ENCODE assay signal across 26 cellular contexts in the genomic region with DNA sequence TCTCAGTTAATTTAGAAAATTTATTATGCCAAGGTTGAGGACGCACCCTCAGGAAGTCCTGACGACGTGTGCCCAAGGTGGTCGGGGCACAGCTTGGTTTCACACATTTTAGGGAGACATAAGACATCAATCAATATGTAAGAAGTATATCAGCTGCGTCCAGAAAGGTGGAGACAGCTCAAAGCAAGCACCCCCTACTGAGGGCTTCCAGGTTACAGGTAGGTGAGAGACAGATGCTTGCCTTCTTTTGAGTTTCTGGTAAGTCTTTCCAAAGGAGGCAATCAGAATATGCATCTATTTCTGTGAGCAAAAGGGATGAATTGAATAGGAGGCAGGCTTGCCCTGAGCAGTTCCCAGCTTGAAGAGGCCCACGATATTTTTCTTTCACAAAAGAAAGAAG.
"Had no signal": no experiment of that assay in that cellular context is flagged by ENCODE, and none has a peak within 500 bp of the region (broad histone marks: within the 10 kb centered on the region; RNA-seq: fewer than 3 reads in every experiment).

No MANE protein-coding gene starts in this region.

- H3K4me1 ChIP-seq: esophagus squamous epithelium, gastrocnemius medialis, heart right ventricle, left lung, lower lobe of right lung had no signal

- H3K27ac ChIP-seq: coronary artery, dorsolateral prefrontal cortex, epithelial cell of prostate, esophagus squamous epithelium, gastrocnemius medialis, heart right ventricle, left lung, lower lobe of right lung had no signal

- ATAC-seq: esophagus mucosa, gastrocnemius medialis, heart right ventricle, left cardiac atrium, left lung, left ventricle myocardium superior, lower lobe of right lung had no signal

- H3K27me3 ChIP-seq: dorsolateral prefrontal cortex, esophagus squamous epithelium, gastrocnemius medialis, heart right ventricle, left lung had no signal

- H3K36me3 ChIP-seq: esophagus squamous epithelium, gastrocnemius medialis, heart right ventricle, left lung, lower lobe of right lung had no signal

- FAIRE-seq: colon, endometrium, islet of Langerhans, keratinocyte had no signal

- DNase-seq: dermis blood vessel endothelial cell; dorsolateral prefrontal cortex; effector CD4-positive, alpha-beta T cell; effector memory CD4-positive, alpha-beta T cell; erythroblast; esophagus squamous epithelium; foreskin fibroblast; foreskin melanocyte; gastrocnemius medialis; glutamatergic neuron; head of caudate nucleus; heart right ventricle; hippocampal formation; left cardiac atrium; left lung; left ventricle myocardium superior; lower lobe of right lung; mesenchymal stem cell; midbrain had no signal

- H3K9me3 ChIP-seq: esophagus squamous epithelium, gastrocnemius medialis, heart right ventricle, left lung, lower lobe of right lung had no signal

- H3K4me3 ChIP-seq: coronary artery, dorsolateral prefrontal cortex, esophagus squamous epithelium, gastrocnemius medialis, heart right ventricle, left lung, lower lobe of right lung had no signal
